ENCODE assay signal across 8 cellular contexts in the genomic region with DNA sequence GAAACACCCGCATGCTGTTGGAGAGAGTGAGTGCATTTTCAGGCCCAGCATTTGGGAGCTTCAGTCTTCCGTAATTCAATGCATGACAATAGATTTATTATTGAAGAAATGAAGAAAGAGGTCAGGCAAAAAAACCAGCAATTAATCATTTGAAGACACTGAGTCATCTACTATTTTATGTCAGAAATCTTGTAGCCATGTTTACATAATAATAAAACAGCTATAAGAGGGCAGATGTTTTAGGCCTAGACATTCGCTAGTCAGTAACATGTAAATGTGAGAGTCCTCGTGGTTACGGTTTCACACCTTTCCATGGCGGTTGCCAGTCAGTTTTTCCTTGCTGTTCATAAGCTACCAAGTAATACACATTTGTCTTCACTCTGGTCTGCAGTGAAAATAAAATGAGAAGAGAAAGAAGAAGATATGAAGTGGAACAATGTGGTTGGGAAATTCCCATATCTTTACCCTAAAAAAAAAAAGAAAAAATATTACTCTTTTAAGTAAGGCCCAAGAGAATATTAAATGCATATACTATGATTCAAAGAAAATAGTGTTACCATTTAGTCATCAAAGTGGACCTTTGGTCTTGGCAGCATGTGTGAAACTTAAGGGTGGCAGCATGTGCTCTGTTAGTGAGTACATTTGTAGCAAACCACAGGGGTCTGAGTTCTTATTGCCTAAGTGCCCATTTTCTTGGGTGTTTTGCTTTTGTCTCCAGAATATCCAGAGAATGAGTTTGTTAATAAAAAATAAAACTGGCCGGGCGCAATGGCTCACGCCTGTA.
DNase-seq lines count a peak whose midpoint lies in the region; ATAC-seq, FAIRE-seq and TF ChIP-seq lines count a peak whose summit lies in the region.

No MANE protein-coding gene starts in this region.

- peaks cover 4 to 89% (median 58%) of the 10 kb centered on the region in 9 donors for H3K4me1 ChIP-seq in heart right ventricle
- H3K4me1 ChIP-seq in right atrium auricular region = peaks cover 0 to 46% of the 10 kb centered on the region in 2 donors
- H3K4me1 ChIP-seq in aorta (ENCODE audit: control insufficient read depth in 1 of 2, insufficient read depth in 2 of 2, low read length in 2 of 2) = peaks cover 5 to 10% of the 10 kb centered on the region in 2 donors

- no peaks in the 10 kb centered on the region for H3K36me3 Mint-ChIP-seq in activated CD4-positive, alpha-beta memory T cell treated with anti-CD3 and anti-CD28 coated beads for 36 hours

- H3K4me1 Mint-ChIP-seq in activated CD4-positive, alpha-beta memory T cell treated with anti-CD3 and anti-CD28 coated beads for 36 hours (ENCODE audit: low read depth) = peaks cover 29% of the 10 kb centered on the region

- H3K27ac ChIP-seq in heart right ventricle (peak overlapping the region in 7 of 10 donors; percentile 7 to 92 (median 81)), right atrium auricular region (peak overlapping the region in 1 of 2 donors; percentile 85), aorta (ENCODE audit: low read depth in 1 of 2, low read length in 2 of 2) (no peak overlapping the region)

- H3K27me3 Mint-ChIP-seq in activated CD4-positive, alpha-beta memory T cell treated with anti-CD3 and anti-CD28 coated beads for 36 hours = peaks cover 4% of the 10 kb centered on the region

- H3K27ac Mint-ChIP-seq in activated CD4-positive, alpha-beta memory T cell treated with anti-CD3 and anti-CD28 coated beads for 36 hours = peak overlapping the region; percentile 77

- POLR2A ChIA-PET in activated CD4-positive, alpha-beta memory T cell treated with anti-CD3 and anti-CD28 coated beads for 36 hours (lab: Charles Lee) = interaction anchor here (0.6 to 1.8 kb wide), 12 partner anchors 9 to 287 kb away, joined by 3 to 14 read pairs (median 3); a partner anchor contains a TSS

- 89 to 94% methylated on average over 9 of the region's 9 CpGs for WGBS in heart right ventricle, 2 donors
- 81 to 83% methylated on average over 9 of the region's 9 CpGs for WGBS in aorta, 2 donors

- no peak for TF ChIP-seq POLR2A in H54 (IDR thresholded peaks at IDR 0.05; ENCODE audit: low read depth, low read length)

- no peak for ATAC-seq in heart right ventricle
- peak; percentile 77 for ATAC-seq in HG03280 (IDR thresholded peaks at IDR 0.05; ENCODE audit: unreplicated experiment)
- ATAC-seq in aorta (ENCODE audit: low FRiP score) = peak; percentile 32

- no peak overlapping the region for H3K4me3 Mint-ChIP-seq in activated CD4-positive, alpha-beta memory T cell treated with anti-CD3 and anti-CD28 coated beads for 36 hours

- intact Hi-C loops in heart right ventricle (cut with DNase I) (loop anchor here in 2 of 10 donors (5.0 to 10.0 kb wide), 2 partner anchors 45 to 123 kb away; no protein-coding TSS in a partner anchor), aorta (cut with DNase I) (no loop called here)
- intact Hi-C loops in activated CD4-positive, alpha-beta memory T cell treated with anti-CD3 and anti-CD28 coated beads for 36 hours (cut with micrococcal nuclease) = loop anchor here (1.0 kb wide), 5 partner anchors 8 to 136 kb away; no protein-coding TSS in a partner anchor

- TF ChIP-seq CTCF in heart right ventricle (IDR thresholded peaks at IDR 0.05) (no peak), right atrium auricular region (IDR thresholded peaks at IDR 0.05) (no peak)

- H3K9me3 Mint-ChIP-seq in activated CD4-positive, alpha-beta memory T cell treated with anti-CD3 and anti-CD28 coated beads for 36 hours = no peaks in the 10 kb centered on the region

- H3K9me3 ChIP-seq in heart right ventricle = no peaks in the 10 kb centered on the region
- H3K9me3 ChIP-seq in right atrium auricular region = no peaks in the 10 kb centered on the region
- no peaks in the 10 kb centered on the region for H3K9me3 ChIP-seq in aorta (ENCODE audit: control insufficient read depth, low read length)

- H3K4me3 ChIP-seq in heart right ventricle (no peak overlapping the region), right atrium auricular region (no peak overlapping the region), aorta (ENCODE audit: low read length in 2 of 2) (no peak overlapping the region)

- DNase-seq in heart right ventricle (no peak), right atrium auricular region (ENCODE audit: low spot score) (no peak), kidney glomerular epithelial cell (lab: John Stamatoyannopoulos, UW) (peak; percentile 85), aorta (no peak), NCI-H510A (lab: John Stamatoyannopoulos, UW) (no peak), H54 (ENCODE audit: insufficient read length, low spot score) (no peak)
- DNase-seq in activated CD4-positive, alpha-beta memory T cell treated with anti-CD3 and anti-CD28 coated beads for 36 hours = peak; percentile 91

- CTCF ChIA-PET in activated CD4-positive, alpha-beta memory T cell treated with anti-CD3 and anti-CD28 coated beads for 36 hours (lab: Charles Lee) = interaction anchor here (0.7 to 2.2 kb wide), 4 partner anchors 9 to 488 kb away, joined by 3 to 8 read pairs (median 6); no protein-coding TSS in a partner anchor

- H3K36me3 ChIP-seq in heart right ventricle = no peaks in the 10 kb centered on the region
- H3K36me3 ChIP-seq in right atrium auricular region = no peaks in the 10 kb centered on the region
- H3K36me3 ChIP-seq in aorta (ENCODE audit: control insufficient read depth in 1 of 2, insufficient read depth in 2 of 2, low read length in 1 of 2) = no peaks in the 10 kb centered on the region

- FAIRE-seq in H54 (lab: Jason Lieb, UNC) = no peak

- H3K27me3 ChIP-seq in heart right ventricle (no peaks in the 10 kb centered on the region), right atrium auricular region (no peaks in the 10 kb centered on the region), aorta (ENCODE audit: control insufficient read depth in 1 of 2, insufficient read depth in 2 of 2, low read length in 1 of 2) (no peaks in the 10 kb centered on the region)

Comparison
In these comparisons a context has a peak if more than half of its experiments do, and no peak if none do; other contexts are left out.
1. ATAC-seq: peak in HG03280 (single experiment) and aorta (single experiment); none in heart right ventricle (0 of 8).
2. DNase-seq: peak in activated CD4-positive, alpha-beta memory T cell treated with anti-CD3 and anti-CD28 coated beads for 36 hours (single experiment) and kidney glomerular epithelial cell (single experiment); none in heart right ventricle (0 of 2), right atrium auricular region (single experiment), aorta (0 of 2), NCI-H510A (single experiment) and H54 (single experiment).
3. H3K27ac ChIP-seq: peak in heart right ventricle (7 of 10); none in aorta (0 of 2).